In genomic region chr5:81522571-81522970, GRCh38 we compare ENCODE assay signal across 27 cellular contexts.
"Had no signal": no experiment of that assay in that cellular context is flagged by ENCODE, and none has a peak within 500 bp of the region (broad histone marks: within the 10 kb centered on the region; RNA-seq: fewer than 3 reads in every experiment).

No MANE protein-coding gene starts in this region.

- H3K36me3 ChIP-seq: brain microvascular endothelial cell had no signal

- ATAC-seq: activated CD4-positive, CD25-positive, alpha-beta regulatory T cell treated with anti-CD3 and anti-CD28 coated beads, Interleukin-2, amount 50 U/mL, for 24 hours; activated CD8-positive, alpha-beta T cell treated with anti-CD3 and anti-CD28 coated beads for 36 hours; activated T-cell treated with anti-CD3 and anti-CD28 coated beads, Interleukin-2, amount 50 U/mL, for 72 hours; Panc1; T-helper 17 cell had no signal

- H3K27me3 ChIP-seq: brain microvascular endothelial cell had no signal

- DNase-seq: activated CD4-positive, alpha-beta T cell treated with anti-CD3 and anti-CD28 coated beads for 4 hours; activated CD8-positive, alpha-beta memory T cell treated with anti-CD3 and anti-CD28 coated beads, Interleukin-2, amount 50 U/mL, for 4 hours; activated CD8-positive, alpha-beta T cell treated with anti-CD3 and anti-CD28 coated beads for 36 hours; activated gamma-delta T cell treated with Interleukin-2 at 50 U/mL for 16 hours; activated naive CD4-positive, alpha-beta T cell treated with anti-CD3 and anti-CD28 coated beads, Interleukin-2, amount 10 ng/mL, durations not matched to agents 7 days and 5 days; activated naive CD8-positive, alpha-beta T cell treated with anti-CD3 and anti-CD28 coated beads for 36 hours; activated T-cell treated with anti-CD3 and anti-CD28 coated beads, Interleukin-2, amount 50 U/mL, for 72 hours; brain microvascular endothelial cell; cerebellar nuclear complex; KG1; NCI-H1092 treated with DMSO at 0.1 percent for 48 hours; NCI-H1417 treated with DMSO at 0.1 percent for 48 hours; NCI-H1694 treated with DMSO at 0.1 percent for 48 hours; NCI-H2029 treated with DMSO at 0.1 percent for 48 hours; NCI-H345; NCI-H510A; NCI-H526 treated with DMSO at 0.1 percent for 48 hours; NCI-H82; NK-92 treated with Interleukin-12 subunit alpha and Interleukin-12 subunit beta, amount 100 ng/mL, for 24 hours; OCI-M1; SHP77; T-helper 17 cell; T-helper 9 cell had no signal

- H3K27ac ChIP-seq: brain microvascular endothelial cell, RWPE1, VCaP had no signal
